Comparison of ENCODE assay signal across 19 cellular contexts in genomic region chr11:44859528-44859925, GRCh38.
"Had no signal": no experiment of that assay in that cellular context is flagged by ENCODE, and none has a peak within 500 bp of the region (broad histone marks: within the 10 kb centered on the region; RNA-seq: fewer than 3 reads in every experiment).

No MANE protein-coding gene starts in this region.

- H2AFZ ChIP-seq: hepatocyte had no signal

- ATAC-seq: left ventricle myocardium superior; mucosa of descending colon; naive thymus-derived CD8-positive, alpha-beta T cell had no signal

- H3K27ac ChIP-seq: cardiac muscle cell, hepatocyte, suprapubic skin, vagina had no signal

- H3K9me3 ChIP-seq: mucosa of descending colon, suprapubic skin, vagina had no signal

- H3K79me2 ChIP-seq: hepatocyte had no signal

- DNase-seq: activated B cell treated with CpG ODN at 0.5 μM for 24 hours; activated CD4-positive, alpha-beta memory T cell treated with anti-CD3 and anti-CD28 coated beads for 36 hours; activated CD4-positive, alpha-beta T cell treated with anti-CD3 and anti-CD28 coated beads for 4 hours; activated naive CD4-positive, alpha-beta T cell; activated naive CD8-positive, alpha-beta T cell treated with anti-CD3 and anti-CD28 coated beads for 36 hours; activated T-cell treated with anti-CD3 and anti-CD28 coated beads for 4 hours; amniotic stem cell; effector memory CD4-positive, alpha-beta T cell; foreskin fibroblast; left ventricle myocardium superior; mucosa of descending colon; naive thymus-derived CD8-positive, alpha-beta T cell; retina; stimulated activated CD4-positive, alpha-beta T cell treated with anti-CD3 and anti-CD28 coated beads, Interleukin-2, amount 100 ng/mL, for 48 hours; trophoblast cell had no signal

- H3K4me2 ChIP-seq: hepatocyte had no signal

- H3K36me3 ChIP-seq: cardiac muscle cell, suprapubic skin, vagina had no signal

- H3K4me3 ChIP-seq: cardiac muscle cell, hepatocyte, mucosa of descending colon, suprapubic skin, vagina had no signal

- H3K27me3 ChIP-seq: cardiac muscle cell, hepatocyte, vagina had no signal
